8 cellular contexts compared by ENCODE assay signal in the genomic region with DNA sequence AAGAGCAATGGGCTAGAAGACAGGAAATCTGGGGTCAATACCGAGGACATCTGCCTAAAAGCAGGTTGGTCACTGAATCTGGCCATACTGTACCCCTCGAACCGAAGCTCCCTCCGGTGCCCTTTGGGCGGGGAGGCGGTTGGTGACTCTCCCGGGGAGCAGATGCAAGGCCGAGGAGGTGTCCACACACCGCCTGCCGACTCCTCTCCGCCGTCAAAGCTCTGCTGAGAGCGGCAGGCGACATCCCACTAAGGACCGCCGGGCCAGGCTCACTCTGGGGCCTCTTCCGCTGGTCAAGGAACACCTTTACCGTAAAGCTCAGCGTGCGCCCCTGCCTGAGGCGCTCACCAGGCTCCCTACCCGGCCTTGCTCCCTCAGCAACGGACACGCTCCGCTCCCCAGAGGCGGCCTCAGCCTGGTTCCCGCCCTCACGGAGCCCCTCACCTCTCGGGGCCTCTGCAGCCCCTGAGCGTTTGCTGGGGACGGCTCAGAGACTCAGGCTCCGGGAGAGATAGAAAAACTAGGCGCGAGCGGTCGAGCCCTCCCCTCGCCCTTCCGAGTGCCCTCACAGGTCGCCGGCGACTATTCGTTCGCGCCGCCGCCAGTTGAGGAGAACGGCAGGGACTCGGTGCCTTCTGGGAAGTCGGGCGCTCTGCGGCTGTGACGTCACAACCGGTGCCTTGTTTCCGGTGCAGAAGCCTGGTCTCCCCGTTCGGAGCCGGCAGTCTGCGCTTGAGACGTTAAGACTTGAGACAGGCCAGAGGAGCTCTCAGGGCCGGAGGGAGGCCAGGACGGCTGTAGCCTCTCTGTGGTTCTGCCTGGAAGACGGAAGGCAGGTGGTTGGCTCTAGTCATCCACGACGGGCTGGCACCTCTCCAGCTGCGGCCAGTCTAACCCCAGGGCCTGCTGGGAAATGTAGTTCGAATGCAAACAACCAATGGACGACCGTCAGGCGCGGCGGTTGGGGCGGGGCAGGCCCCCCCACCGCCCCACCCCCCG. TPM values are rescaled to one million over a fixed set of nuclear protein-coding genes. Genes with fewer than 3 reads are reported as not detected.
DNase-seq lines count a peak whose midpoint lies in the region; ATAC-seq, FAIRE-seq and TF ChIP-seq lines count a peak whose summit lies in the region.

A gene with protein sequence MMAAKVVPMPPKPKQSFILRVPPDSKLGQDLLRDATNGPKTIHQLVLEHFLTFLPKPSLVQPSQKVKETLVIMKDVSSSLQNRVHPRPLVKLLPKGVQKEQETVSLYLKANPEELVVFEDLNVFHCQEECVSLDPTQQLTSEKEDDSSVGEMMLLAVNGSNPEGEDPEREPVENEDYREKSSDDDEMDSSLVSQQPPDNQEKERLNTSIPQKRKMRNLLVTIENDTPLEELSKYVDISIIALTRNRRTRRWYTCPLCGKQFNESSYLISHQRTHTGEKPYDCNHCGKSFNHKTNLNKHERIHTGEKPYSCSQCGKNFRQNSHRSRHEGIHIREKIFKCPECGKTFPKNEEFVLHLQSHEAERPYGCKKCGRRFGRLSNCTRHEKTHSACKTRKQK (minus strand): TSS at position 616 of the 999 bp plus-strand sequence. CDS start 1,403 bp downstream, outside the sequence.

- H3K27ac ChIP-seq in HepG2 (ENCODE audit: extremely low read length, insufficient read depth, low read length): peak within 1 kb of the TSS; percentile 91

- FAIRE-seq in HepG2 (lab: Jason Lieb, UNC): peak; percentile 67

- no peaks in the 10 kb centered on the region; a peak in 1 of 5 replicates for H3K27me3 ChIP-seq in HepG2 (ENCODE audit: control insufficient read depth in 1 of 2, insufficient read depth in 2 of 2, low read length in 2 of 2)

- peaks cover 16% of the 10 kb centered on the region for H3K79me2 ChIP-seq in HepG2 (ENCODE audit: insufficient read depth, low read length)

- no peak for TF ChIP-seq CTCF in HepG2 (CRISPR knock-in tag; IDR thresholded peaks at IDR 0.05)

- peak within 1 kb of the TSS; percentile 94 for H3K4me2 ChIP-seq in HepG2 (ENCODE audit: low read depth, low read length)

- TF ChIP-seq RAD21 in HepG2 (CRISPR knock-in tag; IDR thresholded peaks at IDR 0.05): no peak; the same call in 1 of the 2 replicates

- POLR2A ChIA-PET in HepG2 (lab: Yijun Ruan, JAX): interaction anchor here (0.6 to 2.3 kb wide), 4 partner anchors 11 to 30 kb away, joined by 3 to 13 read pairs (median 7); no protein-coding TSS in a partner anchor

- intact Hi-C loops in HepG2 (cut with micrococcal nuclease; ENCODE audit: unreplicated experiment): no loop called here

- DNase-seq in CD1c-positive myeloid dendritic cell (ENCODE audit: extremely low spot score): peak; percentile 96
- peak; percentile 90 for DNase-seq in NCI-H774 (lab: John Stamatoyannopoulos, UW)
- peak; percentile 90 to 91 for DNase-seq in activated CD4-positive, alpha-beta T cell treated with anti-CD3 and anti-CD28 coated beads, Interleukin-2, amount 50 U/mL, for 4 hours
- peak; percentile 97 for DNase-seq in dermis blood vessel endothelial cell
- peak; percentile 91 for DNase-seq in HepG2 (ENCODE audit: low spot score)
- peak; percentile 91 to 92 for DNase-seq in stimulated activated CD4-positive, alpha-beta T cell treated with anti-CD3 and anti-CD28 coated beads, Interleukin-2, amount 100 ng/mL, for 48 hours

- no peaks in the 10 kb centered on the region for H3K9me3 ChIP-seq in HepG2 (ENCODE audit: low read length)

- in situ Hi-C loops in HepG2 (cut with HindIII; ENCODE audit: extremely low pct_ligation_motif_present, low pct_unique_long_range_greater_than_20kb): no loop called here

- peaks cover 22% of the 10 kb centered on the region for H3K4me1 ChIP-seq in HepG2 (ENCODE audit: insufficient read depth, low read length)

- peak within 1 kb of the TSS; percentile 97 for H2AFZ ChIP-seq in HepG2 (ENCODE audit: low read length)

- 0% methylated on average over 8 of the region's 74 CpGs for WGBS in HepG2 (ENCODE audit: low lambda C conversion rate)

- H4K20me1 ChIP-seq in HepG2 (ENCODE audit: insufficient read depth, low read length): no peaks in the 10 kb centered on the region

- CTCF ChIA-PET in HepG2 (lab: Yijun Ruan, JAX; ENCODE audit: low intra/inter-chr PET ratio, low total read pairs): no interaction called here

- TF ChIP-seq POLR2A in HepG2 (IDR thresholded peaks at IDR 0.05; ENCODE audit: insufficient read depth in 1 of 2, low read depth in 2 of 2, low read length in 2 of 2): peak; percentile 85 to 93

- peak; percentile 90 for ATAC-seq in GM19397 (IDR thresholded peaks at IDR 0.05; ENCODE audit: unreplicated experiment)
- peak; percentile 91 for ATAC-seq in HG03565 (IDR thresholded peaks at IDR 0.05; ENCODE audit: unreplicated experiment)
- ATAC-seq in HepG2: peak; percentile 97

- H3K36me3 ChIP-seq in HepG2 (replicated peaks in 1 of 2; ENCODE audit: control insufficient read depth in 1 of 2, insufficient read depth in 2 of 2, low read length in 2 of 2): peaks cover 7 to 29% of the 10 kb centered on the region in 2 experiments; a peak in 4 of 5 replicates

- H3K9ac ChIP-seq in HepG2 (ENCODE audit: insufficient read depth, low read depth, low read length): peak within 1 kb of the TSS; percentile 87

- peak within 1 kb of the TSS; percentile 86 to 99 (median 98) for H3K4me3 ChIP-seq in HepG2 (replicated peaks in 1 of 3; ENCODE audit: insufficient read depth in 1 of 3, low read depth in 2 of 3, low read length in 3 of 3)

- BruUV-seq in HepG2 (replicated peaks; lab: Mats Ljungman, UMichigan): TSS peak; percentile 54

- TF ChIP-seq EP300 in HepG2 (IDR thresholded peaks at IDR 0.05; ENCODE audit: low read depth in 2 of 2, low read length in 2 of 2): no peak
- no peak for TF ChIP-seq EP300 in HepG2 (CRISPR knock-in tag; IDR thresholded peaks at IDR 0.05; ENCODE audit: borderline replicate concordance)

TF ChIP-seq in HepG2, 621 proteins besides CTCF, POLR2A, EP300 and RAD21 (continues in another document):
- TF ChIP-seq AGO2 (optimal IDR thresholded peaks at IDR 0.05; ENCODE audit: low read depth, low read length) (peak; percentile 58), ZNF44 (CRISPR knock-in tag; IDR thresholded peaks at IDR 0.05) (peak; percentile 87; the same call in 1 of the 2 replicates), JUN (CRISPR knock-in tag; IDR thresholded peaks at IDR 0.05) (peak; percentile 72; the same call in 1 of the 2 replicates), TGIF2 (CRISPR knock-in tag; IDR thresholded peaks at IDR 0.05) (0 out of 2 replicates have a peak, but pooled peaks have one; percentile 25), KDM2A (CRISPR knock-in tag; IDR thresholded peaks at IDR 0.05; ENCODE audit: borderline replicate concordance, low read depth) (peak; percentile 83), BCL6 (CRISPR knock-in tag; IDR thresholded peaks at IDR 0.05) (no peak), ZNF761 (CRISPR knock-in tag; conservative IDR thresholded peaks at IDR 0.05) (peak; percentile 62), ZNF766 (CRISPR knock-in tag; IDR thresholded peaks at IDR 0.05; ENCODE audit: borderline replicate concordance) (peak; percentile 72; the same call in 1 of the 2 replicates)

RNA-seq across cellular contexts. Expression of the gene that starts here (rescaled TPM):
- 11.2 and 11.6 TPM in 2 replicates for total RNA-seq in dermis blood vessel endothelial cell
- 16.5 and 18.0 TPM in 2 replicates for total RNA-seq in HepG2 (2016; rRNA removed; fragmentation: Illumina TruSeq; extraction: Trizol)
- 3.5 and 3.9 TPM in 2 replicates for total RNA-seq in HepG2 (2016; cell fraction: cytosol; rRNA removed; fragmentation: Illumina TruSeq; extraction: Trizol; ENCODE audit: low read depth)
- 15.2 and 18.5 TPM in 2 replicates for total RNA-seq in HepG2 (2016; cell fraction: insoluble cytoplasmic fraction; rRNA removed; fragmentation: Illumina TruSeq; extraction: Trizol)
- 9.1 and 10.4 TPM in 2 replicates for total RNA-seq in HepG2 (2016; cell fraction: membrane; rRNA removed; fragmentation: Illumina TruSeq; extraction: Trizol)
- 12.6 and 15.6 TPM in 2 replicates for total RNA-seq in HepG2 (2016; cell fraction: nucleus; rRNA removed; fragmentation: Illumina TruSeq; extraction: Trizol)
- polyA plus RNA-seq in HepG2 (2011; rRNA removed): 3.5 and 4.0 TPM in 2 replicates
- polyA plus RNA-seq in HepG2 (2011; cell fraction: cytosol; rRNA removed): 1.9 and 2.7 TPM in 2 replicates
- polyA plus RNA-seq in HepG2 (2011; cell fraction: nucleus; rRNA removed): 7.0 and 8.7 TPM in 2 replicates
- polyA plus RNA-seq in HepG2 (2012): 4.4 and 6.0 TPM in 2 replicates
- polyA plus RNA-seq in HepG2 (2016; cell fraction: cytosol; fragmentation: Illumina TruSeq; extraction: Trizol; ENCODE audit: low read depth): 0.78 TPM in 2 replicates
- polyA plus RNA-seq in HepG2 (2016; cell fraction: insoluble cytoplasmic fraction; fragmentation: Illumina TruSeq; extraction: Trizol; ENCODE audit: low read depth): 14.6 and 15.4 TPM in 2 replicates
- 2.1 and 2.2 TPM in 2 replicates for polyA plus RNA-seq in HepG2 (2016; cell fraction: membrane; fragmentation: Illumina TruSeq; extraction: Trizol; ENCODE audit: low read depth)
- 18.5 and 20.4 TPM in 2 replicates for polyA plus RNA-seq in HepG2 (2016; cell fraction: nucleus; fragmentation: Illumina TruSeq; extraction: Trizol; ENCODE audit: insufficient read depth, low read depth)
- polyA minus RNA-seq in HepG2 (2011; rRNA and poly(A)+ RNA removed; ENCODE audit: low replicate concordance): 5.2 and 14.9 TPM in 2 replicates
- polyA minus RNA-seq in HepG2 (2011; cell fraction: cytosol; rRNA and poly(A)+ RNA removed): 4.4 and 4.9 TPM in 2 replicates
- polyA minus RNA-seq in HepG2 (2011; cell fraction: nucleus; rRNA and poly(A)+ RNA removed): 11.8 and 14.4 TPM in 2 replicates

Comparison
In these comparisons a context has a peak if more than half of its experiments do, and no peak if none do; other contexts are left out.
1. Peak in every context shown above with its lines: DNase-seq, ATAC-seq, H3K4me3 ChIP-seq and H3K27ac ChIP-seq.